8 cellular contexts compared by ENCODE assay signal in genomic region chr6:113858605-113859348, GRCh38. TPM values are rescaled to one million over a fixed set of nuclear protein-coding genes. Genes with fewer than 3 reads are reported as not detected.
DNase-seq lines count a peak whose midpoint lies in the region; ATAC-seq, FAIRE-seq and TF ChIP-seq lines count a peak whose summit lies in the region.

No MANE protein-coding gene starts in this region.

- H3K4me2 ChIP-seq in astrocyte (ENCODE audit: low read length) (peak overlapping the region; percentile 93), hepatocyte (peak overlapping the region; percentile 88)

- no peak overlapping the region for H3K27ac Mint-ChIP-seq in T-helper 2 cell treated with Interferon-gamma antibody and Interleukin-4, amounts not matched to agents 5 μg/mL and 100 μg/mL, for 36 hours
- H3K27ac Mint-ChIP-seq in astrocyte (ENCODE audit: unreplicated experiment) = peak overlapping the region; percentile 93

- no peaks in the 10 kb centered on the region for H3K36me3 Mint-ChIP-seq in T-helper 2 cell treated with Interferon-gamma antibody and Interleukin-4, amounts not matched to agents 5 μg/mL and 100 μg/mL, for 36 hours (ENCODE audit: low read depth)
- H3K36me3 Mint-ChIP-seq in astrocyte (ENCODE audit: low read depth, unreplicated experiment) = peaks cover 11% of the 10 kb centered on the region

- H3K9ac ChIP-seq in astrocyte (ENCODE audit: low read length) = peak overlapping the region; percentile 100

- H3K4me3 Mint-ChIP-seq in T-helper 2 cell treated with Interferon-gamma antibody and Interleukin-4, amounts not matched to agents 5 μg/mL and 100 μg/mL, for 36 hours = peak overlapping the region; percentile 42
- peak overlapping the region; percentile 90 for H3K4me3 Mint-ChIP-seq in astrocyte (ENCODE audit: unreplicated experiment)

- H4K20me1 ChIP-seq in astrocyte (ENCODE audit: insufficient read depth, low read length) = peaks cover 42% of the 10 kb centered on the region
- peaks cover 34% of the 10 kb centered on the region for H4K20me1 ChIP-seq in hepatocyte (ENCODE audit: insufficient read depth, poor library complexity, severe bottlenecking)

- H3K27me3 ChIP-seq in astrocyte (ENCODE audit: insufficient read depth, low read length) = no peaks in the 10 kb centered on the region
- H3K27me3 ChIP-seq in hepatocyte = no peaks in the 10 kb centered on the region

- no peak for FAIRE-seq in astrocyte (lab: Jason Lieb, UNC)

- peaks cover 81% of the 10 kb centered on the region for H3K79me2 ChIP-seq in astrocyte (ENCODE audit: insufficient read depth, low read length)
- H3K79me2 ChIP-seq in hepatocyte = peaks cover 60% of the 10 kb centered on the region

- in situ Hi-C loops in GM13977 (cut with MboI; ENCODE audit: low pct_unique_long_range_greater_than_20kb, low sequenced_read_pairs, unreplicated experiment) = loop anchor here (10.0 kb wide), 1 partner anchor 224 kb away; no protein-coding TSS in a partner anchor

- peaks cover 25% of the 10 kb centered on the region for H3K4me1 ChIP-seq in astrocyte (ENCODE audit: insufficient read depth, low read length)
- peaks cover 7% of the 10 kb centered on the region for H3K4me1 ChIP-seq in hepatocyte (ENCODE audit: insufficient read depth)

- H3K9me3 Mint-ChIP-seq in T-helper 2 cell treated with Interferon-gamma antibody and Interleukin-4, amounts not matched to agents 5 μg/mL and 100 μg/mL, for 36 hours = no peaks in the 10 kb centered on the region
- H3K9me3 Mint-ChIP-seq in astrocyte (ENCODE audit: unreplicated experiment) = no peaks in the 10 kb centered on the region

- DNase-seq in GM13977 (ENCODE audit: low spot score) (peak; percentile 98), NCI-H1436 treated with DMSO at 0.1 percent for 48 hours (lab: John Stamatoyannopoulos, UW) (peak; percentile 70), astrocyte (ENCODE audit: low read depth) (peak; percentile 84), hepatocyte (ENCODE audit: low spot score) (peak; percentile 96), retina (peak; percentile 97), GF-D8 (lab: John Stamatoyannopoulos, UW) (no peak)
- peak; percentile 87 for DNase-seq in T-helper 2 cell treated with Interferon-gamma antibody and Interleukin-4, amounts not matched to agents 5 μg/mL and 100 μg/mL, for 36 hours (ENCODE audit: low spot score)

- peak; percentile 85 for TF ChIP-seq CTCF in GM13977 (IDR thresholded peaks at IDR 0.05; ENCODE audit: extremely low read depth, insufficient read depth, missing control alignments)
- TF ChIP-seq CTCF in astrocyte (IDR thresholded peaks at IDR 0.05; ENCODE audit: insufficient read depth, low read depth, low read length) = peak; percentile 63
- peak; percentile 83 for TF ChIP-seq CTCF in hepatocyte (IDR thresholded peaks at IDR 0.05; ENCODE audit: poor library complexity)

- no peaks in the 10 kb centered on the region for H3K9me2 ChIP-seq in hepatocyte (replicated peaks; ENCODE audit: insufficient read depth)

- peak; percentile 86 for ATAC-seq in HG02798 (IDR thresholded peaks at IDR 0.05; ENCODE audit: poor library complexity, unreplicated experiment)

- peaks cover 40% of the 10 kb centered on the region for H3K27me3 Mint-ChIP-seq in T-helper 2 cell treated with Interferon-gamma antibody and Interleukin-4, amounts not matched to agents 5 μg/mL and 100 μg/mL, for 36 hours (ENCODE audit: low read depth)
- H3K27me3 Mint-ChIP-seq in astrocyte (ENCODE audit: low read depth, unreplicated experiment) = no peaks in the 10 kb centered on the region

- under 1% methylated on average over 57 of the region's 59 CpGs for WGBS in hepatocyte (ENCODE audit: low lambda C conversion rate, missing lambda C conversion rate)

- H3K27ac ChIP-seq in astrocyte (ENCODE audit: low read depth, low read length) (peak overlapping the region; percentile 100), hepatocyte (peak overlapping the region; percentile 100)

- no peak overlapping the region for H2AFZ ChIP-seq in astrocyte (ENCODE audit: low read depth, low read length)
- H2AFZ ChIP-seq in hepatocyte = no peak overlapping the region

- H3K9me3 ChIP-seq in astrocyte (ENCODE audit: insufficient read depth, low read depth, low read length) = no peaks in the 10 kb centered on the region
- no peaks in the 10 kb centered on the region for H3K9me3 ChIP-seq in hepatocyte (ENCODE audit: low read depth)

- peaks cover 13% of the 10 kb centered on the region for H3K4me1 Mint-ChIP-seq in T-helper 2 cell treated with Interferon-gamma antibody and Interleukin-4, amounts not matched to agents 5 μg/mL and 100 μg/mL, for 36 hours (ENCODE audit: low read depth)
- H3K4me1 Mint-ChIP-seq in astrocyte (ENCODE audit: low read depth, unreplicated experiment) = peaks cover 18% of the 10 kb centered on the region

- H3K4me3 ChIP-seq in astrocyte (ENCODE audit: insufficient read depth, low read depth, low read length) (peak overlapping the region; percentile 100), hepatocyte (peak overlapping the region; percentile 97)

- H3K36me3 ChIP-seq in astrocyte (ENCODE audit: insufficient read depth, low read length) (peaks cover 11% of the 10 kb centered on the region), hepatocyte (replicated peaks; ENCODE audit: insufficient read depth, low read depth) (no peaks in the 10 kb centered on the region)

RNA-seq across cellular contexts. Expression of gene MARCKS, which starts 1.6 kb away (rescaled TPM):
- 240 and 261 TPM in 2 replicates for total RNA-seq in astrocyte
- 105 and 129 TPM in 2 replicates for total RNA-seq in hepatocyte
- 95.5 and 96.9 TPM in 2 replicates for polyA plus RNA-seq in hepatocyte
